In genomic region chr14:50542941-50543418, GRCh38 we compare ENCODE assay signal across 8 cellular contexts. TPM values are rescaled to one million over a fixed set of nuclear protein-coding genes. Genes with fewer than 3 reads are reported as not detected.
DNase-seq lines count a peak whose midpoint lies in the region; ATAC-seq and TF ChIP-seq lines count a peak whose summit lies in the region.

No MANE protein-coding gene starts in this region.

- no peaks in the 10 kb centered on the region for H3K36me3 ChIP-seq in Panc1 (ENCODE audit: control insufficient read depth, insufficient read depth, low read length)
- no peaks in the 10 kb centered on the region for H3K36me3 ChIP-seq in mammary epithelial cell (ENCODE audit: insufficient read depth, low read length)
- H3K36me3 ChIP-seq in liver (ENCODE audit: control insufficient read depth in 4 of 4, insufficient read depth in 3 of 4, low read depth in 1 of 4, low read length in 3 of 4): no peaks in the 10 kb centered on the region

- peak; percentile 70 for ATAC-seq in GM19328 (IDR thresholded peaks at IDR 0.05; ENCODE audit: unreplicated experiment)
- peak; percentile 73 for ATAC-seq in Panc1

- H3K79me2 ChIP-seq in mammary epithelial cell (ENCODE audit: insufficient read depth, low read length): no peaks in the 10 kb centered on the region

- H3K27ac ChIP-seq in Panc1 (ENCODE audit: low read length): no peak overlapping the region
- H3K27ac ChIP-seq in mammary epithelial cell (ENCODE audit: insufficient read depth, low read depth, low read length): no peak overlapping the region
- H3K27ac ChIP-seq in liver (ENCODE audit: low read depth in 1 of 2, low read length in 2 of 2): no peak overlapping the region

- H3K9me3 ChIP-seq in Panc1 (ENCODE audit: control insufficient read depth, insufficient read depth, low read depth, low read length): no peaks in the 10 kb centered on the region
- H3K9me3 ChIP-seq in mammary epithelial cell (replicated peaks; ENCODE audit: insufficient read depth, low read length): no peaks in the 10 kb centered on the region
- no peaks in the 10 kb centered on the region for H3K9me3 ChIP-seq in liver (ENCODE audit: control insufficient read depth in 4 of 4, low read length in 3 of 4)

- no peak overlapping the region for H3K4me2 ChIP-seq in mammary epithelial cell (ENCODE audit: insufficient read depth, low read depth, low read length)

- H3K4me1 ChIP-seq in Panc1 (ENCODE audit: control insufficient read depth, insufficient read depth, low read length) (no peaks in the 10 kb centered on the region), mammary epithelial cell (ENCODE audit: insufficient read depth, low read length) (peaks cover 7% of the 10 kb centered on the region), liver (ENCODE audit: control insufficient read depth in 4 of 4, insufficient read depth in 4 of 4, low read length in 3 of 4) (no peaks in the 10 kb centered on the region)

- H3K27ac Mint-ChIP-seq in Calu3 (ENCODE audit: unreplicated experiment): no peak overlapping the region
- peak overlapping the region; percentile 57 for H3K27ac Mint-ChIP-seq in type B pancreatic cell

- H3K36me3 Mint-ChIP-seq in Calu3 (ENCODE audit: insufficient read depth, unreplicated experiment): no peaks in the 10 kb centered on the region
- H3K36me3 Mint-ChIP-seq in type B pancreatic cell: no peaks in the 10 kb centered on the region

- H3K27me3 ChIP-seq in Panc1 (ENCODE audit: control insufficient read depth, insufficient read depth, low read length) (no peaks in the 10 kb centered on the region), mammary epithelial cell (ENCODE audit: insufficient read depth, low read length) (no peaks in the 10 kb centered on the region), liver (ENCODE audit: control insufficient read depth in 4 of 4, insufficient read depth in 4 of 4, low read length in 3 of 4) (no peaks in the 10 kb centered on the region)

- H3K9ac ChIP-seq in mammary epithelial cell (ENCODE audit: insufficient read depth, low read length) (no peak overlapping the region), liver (ENCODE audit: low read depth in 1 of 2, low read length in 2 of 2) (no peak overlapping the region)

- dilution Hi-C loops in mammary epithelial cell (cut with HindIII; ENCODE audit: low sequenced_read_pairs): no loop called here

- POLR2A ChIA-PET in Panc1 (lab: Charles Lee): no interaction called here

- H3K4me1 Mint-ChIP-seq in Calu3 (ENCODE audit: low read depth, unreplicated experiment): peaks cover 32% of the 10 kb centered on the region
- peaks cover 9% of the 10 kb centered on the region for H3K4me1 Mint-ChIP-seq in type B pancreatic cell (ENCODE audit: unreplicated experiment)

- DNase-seq in Calu3: peak; percentile 38
- DNase-seq in M059J (ENCODE audit: low read depth): peak; percentile 55
- DNase-seq in Panc1 (ENCODE audit: low read depth, low spot score): no peak
- peak; percentile 60 for DNase-seq in mammary epithelial cell
- DNase-seq in type B pancreatic cell (ENCODE audit: extremely low spot score, unreplicated experiment): no peak
- no peak for DNase-seq in 8988T

- H3K4me3 Mint-ChIP-seq in Calu3 (ENCODE audit: low read depth, unreplicated experiment) (no peak overlapping the region), type B pancreatic cell (no peak overlapping the region)

- peak; percentile 62 to 78 for TF ChIP-seq RAD21 in liver (IDR thresholded peaks at IDR 0.05)

- in situ Hi-C loops in Panc1 (cut with HindIII; ENCODE audit: low pct_unique_long_range_greater_than_20kb, low sequenced_read_pairs): no loop called here
- in situ Hi-C loops in mammary epithelial cell (cut with MboI; ENCODE audit: low sequenced_read_pairs in 2 of 2): loop anchor here (5.0 to 25.0 kb wide), 3 partner anchors 229 to 681 kb away; partner anchors contain the start of gene NEMF (in 1 of the 2)

- H2AFZ ChIP-seq in mammary epithelial cell (ENCODE audit: low read depth, low read length): no peak overlapping the region

- no peaks in the 10 kb centered on the region for H3K9me3 Mint-ChIP-seq in Calu3 (ENCODE audit: low read depth, unreplicated experiment)
- H3K9me3 Mint-ChIP-seq in type B pancreatic cell: no peaks in the 10 kb centered on the region

- no TSS peak for BruUV-seq in Calu3 (replicated peaks; lab: Mats Ljungman, UMichigan)
- no TSS peak for BruUV-seq in Panc1 (replicated peaks; lab: Mats Ljungman, UMichigan)
- no TSS peak for BruUV-seq in mammary epithelial cell (replicated peaks; lab: Mats Ljungman, UMichigan)

- CTCF ChIA-PET in Calu3 (lab: Charles Lee) (interaction anchor here (0.6 to 0.7 kb wide), 2 partner anchors 54 to 231 kb away, joined by 3 read pairs; no protein-coding TSS in a partner anchor), Panc1 (lab: Charles Lee) (no interaction called here), mammary epithelial cell (lab: Charles Lee; ENCODE audit: low non-redundant PET) (no interaction called here)

- H4K20me1 ChIP-seq in mammary epithelial cell (ENCODE audit: insufficient read depth, low read length): no peaks in the 10 kb centered on the region

- H3K27me3 Mint-ChIP-seq in Calu3 (ENCODE audit: unreplicated experiment): no peaks in the 10 kb centered on the region
- H3K27me3 Mint-ChIP-seq in type B pancreatic cell: no peaks in the 10 kb centered on the region

- H3K4me3 ChIP-seq in Panc1 (ENCODE audit: low read depth in 2 of 2, low read length in 2 of 2): no peak overlapping the region
- H3K4me3 ChIP-seq in mammary epithelial cell (replicated peaks in 1 of 3; ENCODE audit: insufficient read depth in 1 of 3, low read depth in 2 of 3, low read length in 3 of 3): no peak overlapping the region
- no peak overlapping the region for H3K4me3 ChIP-seq in liver (ENCODE audit: low read depth in 1 of 3, low read length in 3 of 3)

- TF ChIP-seq CTCF in Calu3 (IDR thresholded peaks at IDR 0.05; ENCODE audit: unreplicated experiment): no peak
- peak; percentile 49 for TF ChIP-seq CTCF in Panc1 (IDR thresholded peaks at IDR 0.05)
- TF ChIP-seq CTCF in mammary epithelial cell (conservative IDR thresholded peaks at IDR 0.05 in 1 of 2, IDR thresholded peaks at IDR 0.05 in 1 of 2; ENCODE audit: extremely low read depth in 1 of 2, insufficient read depth in 1 of 2, low read depth in 1 of 2, low read length in 2 of 2): peak; percentile 54 to 63
- TF ChIP-seq CTCF in liver (IDR thresholded peaks at IDR 0.05; ENCODE audit: low read depth, low read length, missing input control): peak; percentile 49
- peak; percentile 76 for TF ChIP-seq CTCF in type B pancreatic cell (conservative IDR thresholded peaks at IDR 0.05)

- intact Hi-C loops in Calu3 (cut with micrococcal nuclease; ENCODE audit: unreplicated experiment): loop anchor here (1.0 to 2.0 kb wide), 2 partner anchors 230 to 236 kb away; no protein-coding TSS in a partner anchor
- intact Hi-C loops in Panc1 (cut with micrococcal nuclease; ENCODE audit: unreplicated experiment): loop anchor here (5.0 kb wide), 1 partner anchor 234 kb away; no protein-coding TSS in a partner anchor
- intact Hi-C loops in mammary epithelial cell (cut with micrococcal nuclease): loop anchor here (1.0 to 2.0 kb wide), 6 partner anchors 76 to 318 kb away; no protein-coding TSS in a partner anchor

- 27% methylated on average over 2 of the region's 2 CpGs for WGBS in mammary epithelial cell (ENCODE audit: low coverage, missing lambda C conversion rate)
- WGBS in liver: 4% methylated on average over 2 of the region's 2 CpGs

TF ChIP-seq in liver, 16 proteins besides CTCF, POLR2A, EP300 and RAD21:
- TF ChIP-seq HNF4G (IDR thresholded peaks at IDR 0.05) (no peak), NR2F2 (IDR thresholded peaks at IDR 0.05) (no peak), ZBTB33 (IDR thresholded peaks at IDR 0.05) (no peak), SP1 (IDR thresholded peaks at IDR 0.05) (no peak), GABPA (IDR thresholded peaks at IDR 0.05 in 1 of 2, conservative IDR thresholded peaks at IDR 0.05 in 1 of 2) (no peak)

RNA-seq across cellular contexts. Expression of gene MAP4K5, which starts 10.6 kb away (rescaled TPM):
- total RNA-seq in Calu3 (2022) (67.4 and 69.0 TPM in 2 replicates), Panc1 (2021; ENCODE audit: unreplicated experiment) (33.1 TPM), mammary epithelial cell (100 to 1,000 TPM in 1 of 2 donors, 10 to 100 TPM in 1; 67.6 to 123 TPM), liver (10 to 100 TPM; 25.5 to 47.1 TPM), type B pancreatic cell (ENCODE audit: low replicate concordance) (48.2 and 58.4 TPM in 2 replicates)
- total RNA-seq in M059J (2014; rRNA removed; shearing (Covaris generic)): 58.2 and 75.4 TPM in 2 replicates
- polyA plus RNA-seq in Panc1 (2012; ENCODE audit: insufficient read length): 14.8 TPM
- polyA plus RNA-seq in mammary epithelial cell (13.0 TPM), liver (10 to 100 TPM in 1 of 2 donors, 1 to 10 TPM in 1; 7.7 to 13.1 TPM)
- polyA minus RNA-seq in mammary epithelial cell: 14.4 TPM

RNA-seq across cellular contexts. Expression of gene ATL1, which starts 17.0 kb away (rescaled TPM):
- 3.1 and 4.9 TPM in 2 replicates for total RNA-seq in Calu3 (2022)
- 0.32 and 0.44 TPM in 2 replicates for total RNA-seq in M059J (2014; rRNA removed; shearing (Covaris generic))
- total RNA-seq in Panc1 (2021; ENCODE audit: unreplicated experiment): 1.5 TPM
- polyA plus RNA-seq in Panc1 (2012; ENCODE audit: insufficient read length): 3.0 TPM
- 10 to 100 TPM in 1 of 2 donors, 1 to 10 TPM in 1; 7.5 to 21.2 TPM for total RNA-seq in mammary epithelial cell
- 9.7 TPM for polyA plus RNA-seq in mammary epithelial cell
- 4.5 TPM for polyA minus RNA-seq in mammary epithelial cell
- under 1 TPM; 0.33 to 0.79 TPM for total RNA-seq in liver
- polyA plus RNA-seq in liver: under 1 TPM; 0.17 to 0.61 TPM
- 5.7 and 7.3 TPM in 2 replicates for total RNA-seq in type B pancreatic cell (ENCODE audit: low replicate concordance)

Comparison
In these comparisons a context has a peak if more than half of its experiments do, and no peak if none do; other contexts are left out.
1. DNase-seq: peak in Calu3 (single experiment), M059J (single experiment) and mammary epithelial cell (single experiment); none in Panc1 (single experiment), type B pancreatic cell (single experiment) and 8988T (single experiment).